ENCODE assay signal across 11 cellular contexts in the genomic region with DNA sequence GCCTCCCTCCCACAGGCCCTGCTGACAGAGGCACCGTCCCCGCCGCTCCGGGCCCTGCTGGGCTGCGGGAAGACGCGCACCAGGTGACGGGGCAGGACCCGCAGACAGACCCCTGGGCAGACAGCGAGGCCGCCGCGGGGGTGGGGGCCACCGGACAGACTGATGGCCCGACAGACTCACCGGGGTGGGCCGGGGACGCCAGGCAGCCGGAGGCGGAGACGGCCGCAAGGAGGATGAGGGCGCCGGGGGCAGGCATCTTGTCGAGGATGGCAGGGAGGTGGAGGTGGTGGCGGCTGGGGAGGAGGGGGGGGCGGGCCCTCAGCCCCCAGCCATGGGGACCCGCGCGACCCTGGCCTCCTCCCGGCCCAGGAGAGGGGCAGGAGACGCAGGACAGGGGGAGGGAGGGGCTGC. TPM values are rescaled to one million over a fixed set of nuclear protein-coding genes. Genes with fewer than 3 reads are reported as not detected.
A peak's percentile ranks its signal among the peaks of the same experiment; 100 is the strongest.
DNase-seq lines count a peak whose midpoint lies in the region; ATAC-seq and TF ChIP-seq lines count a peak whose summit lies in the region.
"Had no signal": no experiment of that assay in that cellular context is flagged by ENCODE, and none has a peak within 500 bp of the region (broad histone marks: within the 10 kb centered on the region; RNA-seq: fewer than 3 reads in every experiment).

No MANE protein-coding gene starts in this region.

- H3K4me3 Mint-ChIP-seq in CD8-positive, alpha-beta memory T cell = peak overlapping the region in 6 of 7 donors; percentile 54 to 90 (median 86)

- no peak overlapping the region for H3K9ac ChIP-seq in mammary epithelial cell (ENCODE audit: insufficient read depth, low read length)
- H3K9ac ChIP-seq in neuronal stem cell (ENCODE audit: low read depth, low read length, poor library complexity) = peak overlapping the region; percentile 82

- dilution Hi-C loops in mammary epithelial cell (cut with HindIII; ENCODE audit: low sequenced_read_pairs) = loop anchor here (5.0 kb wide), 3 partner anchors 69 to 106 kb away; a partner anchor contains a TSS

- no peak overlapping the region for H2BK5ac ChIP-seq in neuronal stem cell (ENCODE audit: low read length)

- BruUV-seq in OCI-LY7 (replicated peaks; lab: Mats Ljungman, UMichigan) (no TSS peak), mammary epithelial cell (replicated peaks; lab: Mats Ljungman, UMichigan) (no TSS peak)

- no peak for ATAC-seq in psoas muscle

- peak overlapping the region; percentile 96 for H3K18ac ChIP-seq in neuronal stem cell (ENCODE audit: low read length)

- H3K27ac Mint-ChIP-seq in CD8-positive, alpha-beta memory T cell = peak overlapping the region in 2 of 8 donors; percentile 14 to 76
- H3K27ac Mint-ChIP-seq: IgD-negative memory B cell had no signal

- no peak overlapping the region for H3K27ac ChIP-seq in CD8-positive, alpha-beta memory T cell (ENCODE audit: low read depth, low read length)
- no peak overlapping the region for H3K27ac ChIP-seq in OCI-LY7 (ENCODE audit: low read depth, low read length, poor library complexity, severe bottlenecking)
- H3K27ac ChIP-seq in mammary epithelial cell (ENCODE audit: insufficient read depth, low read depth, low read length) = no peak overlapping the region
- no peak overlapping the region for H3K27ac ChIP-seq in neuronal stem cell (replicated peaks; ENCODE audit: low read length)
- H3K27ac ChIP-seq in psoas muscle = no peak overlapping the region

- no peaks in the 10 kb centered on the region for H3K9me3 ChIP-seq in CD8-positive, alpha-beta memory T cell (ENCODE audit: low read length)
- no peaks in the 10 kb centered on the region for H3K9me3 ChIP-seq in OCI-LY7 (ENCODE audit: low read length)
- H3K9me3 ChIP-seq in mammary epithelial cell (replicated peaks; ENCODE audit: insufficient read depth, low read length) = no peaks in the 10 kb centered on the region
- no peaks in the 10 kb centered on the region for H3K9me3 ChIP-seq in neuronal stem cell (replicated peaks in 1 of 2; ENCODE audit: control insufficient read depth in 2 of 2, insufficient read depth in 1 of 2, low read depth in 1 of 2, low read length in 2 of 2)
- no peaks in the 10 kb centered on the region for H3K9me3 ChIP-seq in psoas muscle

- no peaks in the 10 kb centered on the region for H3K9me2 ChIP-seq in OCI-LY7 (ENCODE audit: insufficient read depth, low read length)

- peaks cover 28% of the 10 kb centered on the region for H3K4me1 ChIP-seq in CD8-positive, alpha-beta memory T cell (ENCODE audit: insufficient read depth, low read length)
- H3K4me1 ChIP-seq in OCI-LY7 (ENCODE audit: insufficient read depth, low read length, poor library complexity, severe bottlenecking) (peaks cover 33% of the 10 kb centered on the region), mammary epithelial cell (ENCODE audit: insufficient read depth, low read length) (peaks cover 5% of the 10 kb centered on the region), neuronal stem cell (ENCODE audit: control insufficient read depth in 2 of 2, insufficient read depth in 1 of 2, low read depth in 1 of 2, low read length in 2 of 2) (peaks cover 4 to 10% of the 10 kb centered on the region in 2 donors), psoas muscle (no peaks in the 10 kb centered on the region)

- H2AK5ac ChIP-seq in neuronal stem cell (ENCODE audit: low read depth, low read length) = no peak overlapping the region

- no peaks in the 10 kb centered on the region for H4K20me1 ChIP-seq in OCI-LY7 (ENCODE audit: insufficient read depth, low read length)
- H4K20me1 ChIP-seq in mammary epithelial cell (ENCODE audit: insufficient read depth, low read length) = no peaks in the 10 kb centered on the region

- TF ChIP-seq CTCF in OCI-LY7 (conservative IDR thresholded peaks at IDR 0.05; ENCODE audit: low read length) (no peak), mammary epithelial cell (conservative IDR thresholded peaks at IDR 0.05 in 1 of 2, IDR thresholded peaks at IDR 0.05 in 1 of 2; ENCODE audit: extremely low read depth in 1 of 2, insufficient read depth in 1 of 2, low read depth in 1 of 2, low read length in 2 of 2) (no peak), psoas muscle (IDR thresholded peaks at IDR 0.05) (no peak)

- in situ Hi-C loops in mammary epithelial cell (cut with MboI; ENCODE audit: low sequenced_read_pairs in 2 of 2) = loop anchor here in 1 of 2 donors (10.0 kb wide), 1 partner anchor 53 kb away; no protein-coding TSS in a partner anchor

- intact Hi-C loops in OCI-LY7 (cut with micrococcal nuclease; ENCODE audit: unreplicated experiment) = no loop called here
- intact Hi-C loops in mammary epithelial cell (cut with micrococcal nuclease) = no loop called here
- intact Hi-C loops in psoas muscle (cut with DNase I) = loop anchor here in 1 of 2 donors (5.0 kb wide), 2 partner anchors 56 to 71 kb away; no protein-coding TSS in a partner anchor

- H3K36me3 ChIP-seq in CD8-positive, alpha-beta memory T cell (ENCODE audit: insufficient read depth, low read length) = no peaks in the 10 kb centered on the region
- H3K36me3 ChIP-seq in OCI-LY7 (ENCODE audit: insufficient read depth, low read length) (no peaks in the 10 kb centered on the region), mammary epithelial cell (ENCODE audit: insufficient read depth, low read length) (no peaks in the 10 kb centered on the region), neuronal stem cell (replicated peaks in 1 of 2; ENCODE audit: control insufficient read depth in 2 of 2, insufficient read depth in 2 of 2, low read length in 2 of 2) (no peaks in the 10 kb centered on the region), psoas muscle (ENCODE audit: insufficient read depth in 1 of 2, low read depth in 1 of 2) (no peaks in the 10 kb centered on the region)

- peak overlapping the region; percentile 82 for H3K23ac ChIP-seq in neuronal stem cell (ENCODE audit: low read depth, low read length, poor library complexity)

- POLR2A ChIA-PET in CD8-positive, alpha-beta memory T cell (lab: Charles Lee) = interaction anchor here (0.6 to 0.9 kb wide), 2 partner anchors 96 to 126 kb away, joined by 3 read pairs; a partner anchor contains a TSS
- POLR2A ChIA-PET in OCI-LY7 (lab: Charles Lee) = no interaction called here

- no peak overlapping the region for H4K8ac ChIP-seq in neuronal stem cell (ENCODE audit: low read depth, low read length)

- H3K27me3 Mint-ChIP-seq in CD8-positive, alpha-beta memory T cell = no peaks in the 10 kb centered on the region

- 5% methylated on average over 8 of the region's 32 CpGs for WGBS in mammary epithelial cell (ENCODE audit: low coverage, missing lambda C conversion rate)
- no CpG with 5 or more reads among the region's 32 CpGs for WGBS in neuronal stem cell (ENCODE audit: extremely low coverage in 2 of 2, insufficient read length in 2 of 2, insufficient replicate concordance in 1 of 2), 2 donors
- WGBS in psoas muscle, 3 donors = 1 to 2% (median 2%) methylated on average over 22 to 31 of the region's 32 CpGs

- H3K79me2 ChIP-seq in OCI-LY7 (ENCODE audit: insufficient read depth, low read depth, low read length) (no peaks in the 10 kb centered on the region), mammary epithelial cell (ENCODE audit: insufficient read depth, low read length) (no peaks in the 10 kb centered on the region)

- no peak overlapping the region for H2BK12ac ChIP-seq in neuronal stem cell (ENCODE audit: low read length)

- no peak overlapping the region for H3K4me3 ChIP-seq in CD8-positive, alpha-beta memory T cell (ENCODE audit: low read length)
- peak overlapping the region; percentile 79 for H3K4me3 ChIP-seq in OCI-LY7 (ENCODE audit: low read depth, low read length, poor library complexity, severe bottlenecking)
- H3K4me3 ChIP-seq in mammary epithelial cell (replicated peaks in 1 of 3; ENCODE audit: insufficient read depth in 1 of 3, low read depth in 2 of 3, low read length in 3 of 3) = no peak overlapping the region
- peak overlapping the region; percentile 26 to 77 for H3K4me3 ChIP-seq in neuronal stem cell (ENCODE audit: low read length in 2 of 2)
- no peak overlapping the region for H3K4me3 ChIP-seq in psoas muscle

- H3K14ac ChIP-seq in neuronal stem cell (ENCODE audit: low read length) = peak overlapping the region; percentile 95

- peaks cover 0 to 22% (median 3%) of the 10 kb centered on the region in 3 donors for H3K36me3 Mint-ChIP-seq in CD8-positive, alpha-beta memory T cell
- H3K36me3 Mint-ChIP-seq: IgD-negative memory B cell had no signal

- peaks cover 13 to 16% (median 15%) of the 10 kb centered on the region in 3 donors for H3K4me1 Mint-ChIP-seq in CD8-positive, alpha-beta memory T cell

- 0 out of 2 replicates have a peak overlapping the region, but pooled peaks have one; percentile 24 for H2AFZ ChIP-seq in OCI-LY7 (ENCODE audit: low read length)
- H2AFZ ChIP-seq in mammary epithelial cell (ENCODE audit: low read depth, low read length) = no peak overlapping the region
- H2AFZ ChIP-seq in neuronal stem cell (ENCODE audit: low read length) = peak overlapping the region; percentile 76

- peak in 1 of 5 donors; percentile 63 for DNase-seq in CD8-positive, alpha-beta memory T cell
- DNase-seq in OCI-LY7 (ENCODE audit: low spot score) (no peak), mammary epithelial cell (no peak), neuronal stem cell (ENCODE audit: low spot score) (no peak), A172 (ENCODE audit: low spot score) (no peak), superior temporal gyrus (ENCODE audit: extremely low spot score) (no peak), psoas muscle (no peak), putamen (ENCODE audit: low spot score) (no peak)

- H2BK120ac ChIP-seq in neuronal stem cell (ENCODE audit: low read depth, low read length) = no peak overlapping the region

- no peak overlapping the region for H2BK15ac ChIP-seq in neuronal stem cell (ENCODE audit: low read length)

- H3K9me3 Mint-ChIP-seq in CD8-positive, alpha-beta memory T cell = no peaks in the 10 kb centered on the region
- H3K9me3 Mint-ChIP-seq: IgD-negative memory B cell had no signal

- H3K27me3 ChIP-seq in CD8-positive, alpha-beta memory T cell (ENCODE audit: insufficient read depth, low read length, poor library complexity, severe bottlenecking) = no peaks in the 10 kb centered on the region
- H3K27me3 ChIP-seq in mammary epithelial cell (ENCODE audit: insufficient read depth, low read length) (no peaks in the 10 kb centered on the region), neuronal stem cell (ENCODE audit: control insufficient read depth in 3 of 3, insufficient read depth in 3 of 3, low read depth in 1 of 3, low read length in 3 of 3) (peaks cover 0 to 18% (median 15%) of the 10 kb centered on the region in 3 experiments), psoas muscle (ENCODE audit: insufficient read depth in 3 of 3, low read length in 2 of 3) (peaks cover 0 to 28% (median 4%) of the 10 kb centered on the region in 3 donors)

- H3K4ac ChIP-seq in neuronal stem cell (ENCODE audit: low read length) = no peak overlapping the region

- peaks cover 1% of the 10 kb centered on the region for H3K79me1 ChIP-seq in neuronal stem cell (ENCODE audit: low read depth, low read length)

- peak overlapping the region; percentile 82 for H3K4me2 ChIP-seq in OCI-LY7 (ENCODE audit: low read length)
- peak overlapping the region; percentile 58 for H3K4me2 ChIP-seq in mammary epithelial cell (ENCODE audit: insufficient read depth, low read depth, low read length)
- H3K4me2 ChIP-seq in neuronal stem cell (ENCODE audit: insufficient read depth, low read length, poor library complexity, severe bottlenecking) = peak overlapping the region; percentile 84

- CTCF ChIA-PET in CD8-positive, alpha-beta memory T cell (lab: Charles Lee) = interaction anchor here (1.0 kb wide), 1 partner anchor 22 kb away, joined by 4 read pairs; no protein-coding TSS in a partner anchor
- CTCF ChIA-PET in OCI-LY7 (lab: Charles Lee; ENCODE audit: unreplicated experiment) (no interaction called here), mammary epithelial cell (lab: Charles Lee; ENCODE audit: low non-redundant PET) (no interaction called here)

- no peak overlapping the region for H4K91ac ChIP-seq in neuronal stem cell (ENCODE audit: low read depth, low read length, poor library complexity)

RNA-seq across cellular contexts. Expression of a gene that starts 0.3 kb away (rescaled TPM):
- 1 to 10 TPM; 4.6 to 4.7 TPM for total RNA-seq in CD8-positive, alpha-beta memory T cell
- not detected for polyA plus RNA-seq in CD8-positive, alpha-beta memory T cell
- 1.3 and 2.3 TPM in 2 replicates for total RNA-seq in OCI-LY7 (2014; rRNA removed; shearing (Covaris generic))
- total RNA-seq in OCI-LY7 (2022) (9.7 and 11.5 TPM in 2 replicates), mammary epithelial cell (1 to 10 TPM; 1.5 to 5.8 TPM), psoas muscle (under 1 TPM in 2 of 4 donors, not detected in 2; 0.06 to 0.14 TPM)
- polyA plus RNA-seq in mammary epithelial cell (0.46 TPM), psoas muscle (under 1 TPM; 0.03 to 0.06 (median 0.05) TPM)
- polyA minus RNA-seq in mammary epithelial cell = 0.31 TPM
- polyA plus RNA-seq in neuronal stem cell (2013, experiment 1 of 2) = 7.9 TPM
- polyA plus RNA-seq in neuronal stem cell (2013, experiment 2 of 2) = 7.5 TPM
- total RNA-seq in A172 (2014; rRNA removed; shearing (Covaris generic)) = not detected in 2 replicates
- total RNA-seq: skeletal muscle tissue had no signal
- polyA plus RNA-seq: IgD-negative memory B cell had no signal

RNA-seq across cellular contexts. Expression of a gene that starts 40.6 kb away (rescaled TPM):
- not detected for total RNA-seq in CD8-positive, alpha-beta memory T cell
- polyA plus RNA-seq in CD8-positive, alpha-beta memory T cell = not detected
- not detected in 2 replicates for total RNA-seq in OCI-LY7 (2014; rRNA removed; shearing (Covaris generic))
- total RNA-seq in OCI-LY7 (2022) (not detected in 2 replicates), mammary epithelial cell (1 to 10 TPM in 1 of 2 donors, not detected in 1; 1.8 TPM), psoas muscle (not detected)
- polyA plus RNA-seq in mammary epithelial cell (2.0 TPM), psoas muscle (under 1 TPM in 2 of 3 donors, not detected in 1; 0.06 to 0.23 TPM)
- polyA minus RNA-seq in mammary epithelial cell = not detected
- polyA plus RNA-seq in neuronal stem cell (2013, experiment 1 of 2) = 0.13 TPM
- 0.18 TPM for polyA plus RNA-seq in neuronal stem cell (2013, experiment 2 of 2)
- total RNA-seq in A172 (2014; rRNA removed; shearing (Covaris generic)) = 0.38 TPM in 1 of 2 replicates, not detected in the other
- total RNA-seq: liver, skeletal muscle tissue had no signal
- polyA plus RNA-seq: IgD-negative memory B cell had no signal

RNA-seq across cellular contexts. Expression of a gene that starts 42.2 kb away (rescaled TPM):
- total RNA-seq in CD8-positive, alpha-beta memory T cell = 10 to 100 TPM; 30.7 to 33.3 TPM
- polyA plus RNA-seq in CD8-positive, alpha-beta memory T cell = 34.8 TPM
- total RNA-seq in OCI-LY7 (2014; rRNA removed; shearing (Covaris generic)) = 44.0 and 46.6 TPM in 2 replicates
- total RNA-seq in OCI-LY7 (2022) = 53.2 and 74.8 TPM in 2 replicates
- 10 to 100 TPM; 36.3 to 72.1 TPM for total RNA-seq in mammary epithelial cell
- polyA plus RNA-seq in mammary epithelial cell = 31.8 TPM
- 48.4 TPM for polyA minus RNA-seq in mammary epithelial cell
- 67.8 TPM for polyA plus RNA-seq in neuronal stem cell (2013, experiment 1 of 2)
- polyA plus RNA-seq in neuronal stem cell (2013, experiment 2 of 2) = 64.1 TPM
- total RNA-seq in A172 (2014; rRNA removed; shearing (Covaris generic)) = 28.7 and 38.5 TPM in 2 replicates
- 10 to 100 TPM; 21.8 to 45.2 (median 29.4) TPM for total RNA-seq in psoas muscle
- polyA plus RNA-seq in psoas muscle = 10 to 100 TPM; 36.6 to 41.0 (median 39.5) TPM

RNA-seq across cellular contexts. Expression of a gene that starts 56.0 kb away (rescaled TPM):
- total RNA-seq in CD8-positive, alpha-beta memory T cell = 1 to 10 TPM; 1.8 to 2.0 TPM
- 0.12 TPM for polyA plus RNA-seq in CD8-positive, alpha-beta memory T cell
- total RNA-seq in OCI-LY7 (2014; rRNA removed; shearing (Covaris generic)) = 0.57 and 0.85 TPM in 2 replicates
- total RNA-seq in OCI-LY7 (2022) = 2.5 and 2.6 TPM in 2 replicates
- total RNA-seq in mammary epithelial cell = 1 to 10 TPM in 1 of 2 donors, under 1 TPM in 1; 0.50 to 2.0 TPM
- 0.45 TPM for polyA plus RNA-seq in mammary epithelial cell
- 2.7 TPM for polyA minus RNA-seq in mammary epithelial cell
- 0.52 TPM for polyA plus RNA-seq in neuronal stem cell (2013, experiment 1 of 2)
- polyA plus RNA-seq in neuronal stem cell (2013, experiment 2 of 2) = 0.69 TPM
- total RNA-seq in A172 (2014; rRNA removed; shearing (Covaris generic)) = 0.36 and 0.55 TPM in 2 replicates
- total RNA-seq in psoas muscle = 1 to 10 TPM in 3 of 4 donors, under 1 TPM in 1; 0.65 to 2.6 (median 1.3) TPM
- polyA plus RNA-seq in psoas muscle = 1 to 10 TPM in 1 of 3 donors, under 1 TPM in 2; 0.28 to 1.6 (median 0.58) TPM

Comparison
In these comparisons a context has a peak if more than half of its experiments do, and no peak if none do; other contexts are left out.
1. H3K4me3 ChIP-seq: peak in OCI-LY7 (single experiment) and neuronal stem cell (2 of 2); none in CD8-positive, alpha-beta memory T cell (single experiment), mammary epithelial cell (0 of 3) and psoas muscle (single experiment).
2. Peak in every context shown above with its lines, with median percentiles within 50 percentile points of each other: H3K4me2 ChIP-seq.